Comparison of ENCODE assay signal across 1 cellular context in the genomic region with DNA sequence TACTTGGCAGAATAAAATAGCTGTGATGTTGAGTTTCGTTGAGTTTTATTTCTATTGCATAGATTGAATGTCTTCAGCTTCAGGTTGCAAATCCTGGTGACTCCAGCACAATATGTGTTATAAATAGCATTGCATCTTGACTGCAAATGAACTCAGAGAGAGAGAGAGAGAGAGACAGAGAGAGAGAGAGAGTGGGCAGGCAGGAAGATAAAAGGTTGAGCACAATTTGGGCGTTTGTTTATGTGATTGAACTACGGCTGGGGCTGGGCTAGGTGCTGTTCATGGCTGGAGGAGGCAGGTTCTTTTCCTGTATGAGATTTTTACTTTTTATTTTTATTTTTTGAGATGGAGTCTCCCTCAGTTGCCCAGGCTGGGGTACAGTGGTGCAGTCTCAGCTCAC.
TF ChIP-seq lines count a peak whose summit lies in the region.

No MANE protein-coding gene starts in this region.

TF ChIP-seq in SK-N-SH, 30 proteins besides CTCF, POLR2A, EP300 and RAD21 (continued from another document):
- TF ChIP-seq MXI1 (IDR thresholded peaks at IDR 0.05; ENCODE audit: low read depth, low read length) (no peak), SMC3 (IDR thresholded peaks at IDR 0.05; ENCODE audit: low read depth, low read length) (no peak), CHD2 (IDR thresholded peaks at IDR 0.05; ENCODE audit: low read length, partially characterized antibody) (no peak), FOSL2 (IDR thresholded peaks at IDR 0.05; ENCODE audit: borderline replicate concordance, low read depth) (no peak), GATA2 (CRISPR knock-in tag; IDR thresholded peaks at IDR 0.05) (no peak), NFIC (IDR thresholded peaks at IDR 0.05; ENCODE audit: borderline replicate concordance) (no peak), TEAD4 (IDR thresholded peaks at IDR 0.05; ENCODE audit: borderline replicate concordance, insufficient read depth) (no peak), TAF1 (IDR thresholded peaks at IDR 0.05; ENCODE audit: borderline replicate concordance, low read depth, low read length) (no peak), FOXM1 (IDR thresholded peaks at IDR 0.05; ENCODE audit: low read depth) (no peak), RFX5 (IDR thresholded peaks at IDR 0.05; ENCODE audit: low read length) (no peak), GABPA (IDR thresholded peaks at IDR 0.05; ENCODE audit: low read depth) (no peak), POLR2AphosphoS5 (IDR thresholded peaks at IDR 0.05; ENCODE audit: low read depth, low read length) (no peak), YY1 (IDR thresholded peaks at IDR 0.05; ENCODE audit: low read depth) (no peak)
- TF ChIP-seq, protein P1, sequence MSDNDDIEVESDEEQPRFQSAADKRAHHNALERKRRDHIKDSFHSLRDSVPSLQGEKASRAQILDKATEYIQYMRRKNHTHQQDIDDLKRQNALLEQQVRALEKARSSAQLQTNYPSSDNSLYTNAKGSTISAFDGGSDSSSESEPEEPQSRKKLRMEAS (IDR thresholded peaks at IDR 0.05; ENCODE audit: low read depth) = no peak
- TF ChIP-seq, protein P2, sequence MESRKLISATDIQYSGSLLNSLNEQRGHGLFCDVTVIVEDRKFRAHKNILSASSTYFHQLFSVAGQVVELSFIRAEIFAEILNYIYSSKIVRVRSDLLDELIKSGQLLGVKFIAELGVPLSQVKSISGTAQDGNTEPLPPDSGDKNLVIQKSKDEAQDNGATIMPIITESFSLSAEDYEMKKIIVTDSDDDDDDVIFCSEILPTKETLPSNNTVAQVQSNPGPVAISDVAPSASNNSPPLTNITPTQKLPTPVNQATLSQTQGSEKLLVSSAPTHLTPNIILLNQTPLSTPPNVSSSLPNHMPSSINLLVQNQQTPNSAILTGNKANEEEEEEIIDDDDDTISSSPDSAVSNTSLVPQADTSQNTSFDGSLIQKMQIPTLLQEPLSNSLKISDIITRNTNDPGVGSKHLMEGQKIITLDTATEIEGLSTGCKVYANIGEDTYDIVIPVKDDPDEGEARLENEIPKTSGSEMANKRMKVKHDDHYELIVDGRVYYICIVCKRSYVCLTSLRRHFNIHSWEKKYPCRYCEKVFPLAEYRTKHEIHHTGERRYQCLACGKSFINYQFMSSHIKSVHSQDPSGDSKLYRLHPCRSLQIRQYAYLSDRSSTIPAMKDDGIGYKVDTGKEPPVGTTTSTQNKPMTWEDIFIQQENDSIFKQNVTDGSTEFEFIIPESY (IDR thresholded peaks at IDR 0.05; ENCODE audit: borderline replicate concordance, low read depth) = no peak
